In genomic region chr10:93696582-93696981, GRCh38 we compare ENCODE assay signal across 5 cellular contexts. TPM values are rescaled to one million over a fixed set of nuclear protein-coding genes. Genes with fewer than 3 reads are reported as not detected.
DNase-seq lines count a peak whose midpoint lies in the region; ATAC-seq and TF ChIP-seq lines count a peak whose summit lies in the region.
"Not testable (repeated sequence)": the region's sequence is repeated elsewhere in the genome, so short reads cannot be mapped to it uniquely, and the experiment has no call there.

No MANE protein-coding gene starts in this region.

- H3K27me3 Mint-ChIP-seq in central memory CD8-positive, alpha-beta T cell; neural crest cell (ENCODE audit: low read depth); progenitor cell of endocrine pancreas: not testable (repeated sequence)

- CTCF ChIA-PET in HEK293 (lab: Yijun Ruan, JAX), result interaction anchor here (0.6 to 4.2 kb wide), 4 partner anchors 10 to 522 kb away, joined by 3 to 23 read pairs (median 3); no protein-coding TSS in a partner anchor

- not testable (repeated sequence) for TF ChIP-seq CTCF in HEK293 (tag by site-specific recombination; IDR thresholded peaks at IDR 0.05); neural crest cell (conservative IDR thresholded peaks at IDR 0.05); progenitor cell of endocrine pancreas (IDR thresholded peaks at IDR 0.05; ENCODE audit: unreplicated experiment)

- not testable (repeated sequence) for H3K9me3 ChIP-seq in HEK293 (ENCODE audit: control insufficient read depth, insufficient read depth, low read depth, low read length)

- peaks cover 13% of the 10 kb centered on the region for H3K4me1 Mint-ChIP-seq in central memory CD8-positive, alpha-beta T cell
- H3K4me1 Mint-ChIP-seq in neural crest cell; progenitor cell of endocrine pancreas (ENCODE audit: low read depth): not testable (repeated sequence)

- peaks cover 43% of the 10 kb centered on the region for H3K36me3 Mint-ChIP-seq in central memory CD8-positive, alpha-beta T cell (ENCODE audit: insufficient read depth)
- H3K36me3 Mint-ChIP-seq in neural crest cell (ENCODE audit: low read depth) (peaks cover 13% of the 10 kb centered on the region), progenitor cell of endocrine pancreas (ENCODE audit: insufficient read depth) (peaks cover 15% of the 10 kb centered on the region)

- POLR2A ChIA-PET in HEK293 (lab: Yijun Ruan, JAX), result not testable (repeated sequence)

- DNase-seq in central memory CD8-positive, alpha-beta T cell (ENCODE audit: low spot score in 2 of 2); neural crest cell (ENCODE audit: low read depth, low spot score); progenitor cell of endocrine pancreas (ENCODE audit: low spot score, unreplicated experiment): not testable (repeated sequence)

- H3K4me1 ChIP-seq in HEK293 (ENCODE audit: control insufficient read depth, insufficient read depth, low read length), result not testable (repeated sequence)

- not testable (repeated sequence) for H3K27ac ChIP-seq in HEK293 (ENCODE audit: extremely low read depth, low read depth, low read length)

- not testable (repeated sequence) for H3K9me3 Mint-ChIP-seq in central memory CD8-positive, alpha-beta T cell; neural crest cell; progenitor cell of endocrine pancreas (ENCODE audit: low read depth)

- not testable (repeated sequence) for H3K4me3 Mint-ChIP-seq in central memory CD8-positive, alpha-beta T cell; neural crest cell; progenitor cell of endocrine pancreas (ENCODE audit: low read depth)

- H3K36me3 ChIP-seq in HEK293 (ENCODE audit: control insufficient read depth in 2 of 2, insufficient read depth in 1 of 2, low read length in 2 of 2), result peaks cover 45 to 54% of the 10 kb centered on the region in 2 experiments

- not testable (repeated sequence) for ATAC-seq in SK-N-SH treated with all-trans-retinoic acid at 6 μM for 48 hours; central memory CD8-positive, alpha-beta T cell (replicated peaks; ENCODE audit: extremely low read depth, poor library complexity, severe bottlenecking)

- H3K27ac Mint-ChIP-seq in central memory CD8-positive, alpha-beta T cell (ENCODE audit: low read depth), result peak overlapping the region; percentile 39
- peak overlapping the region; percentile 27 for H3K27ac Mint-ChIP-seq in neural crest cell (ENCODE audit: unreplicated experiment)
- peak overlapping the region; percentile 20 for H3K27ac Mint-ChIP-seq in progenitor cell of endocrine pancreas

- H3K4me3 ChIP-seq in HEK293 (ENCODE audit: low read depth, low read length), result not testable (repeated sequence)

TF ChIP-seq in HEK293, 187 proteins besides CTCF, POLR2A, EP300 and RAD21:
- TF ChIP-seq ZNF146 (tag by site-specific recombination; IDR thresholded peaks at IDR 0.05), result peak; percentile 96

TF ChIP-seq in SK-N-SH treated with all-trans-retinoic acid at 6 μM for 48 hours, 23 proteins besides CTCF, POLR2A, EP300 and RAD21:
- TF ChIP-seq ZNF8 (CRISPR knock-in tag; IDR thresholded peaks at IDR 0.05), result 0 out of 2 replicates have a peak, but pooled peaks have one; percentile 32

RNA-seq across cellular contexts. Expression of gene FRA10AC1, which starts 5.8 kb away (rescaled TPM):
- total RNA-seq in neural crest cell (12.5 and 14.2 TPM in 2 replicates), progenitor cell of endocrine pancreas (21.9 and 22.1 TPM in 2 replicates)
